ENCODE assay signal across 22 cellular contexts in the genomic region with DNA sequence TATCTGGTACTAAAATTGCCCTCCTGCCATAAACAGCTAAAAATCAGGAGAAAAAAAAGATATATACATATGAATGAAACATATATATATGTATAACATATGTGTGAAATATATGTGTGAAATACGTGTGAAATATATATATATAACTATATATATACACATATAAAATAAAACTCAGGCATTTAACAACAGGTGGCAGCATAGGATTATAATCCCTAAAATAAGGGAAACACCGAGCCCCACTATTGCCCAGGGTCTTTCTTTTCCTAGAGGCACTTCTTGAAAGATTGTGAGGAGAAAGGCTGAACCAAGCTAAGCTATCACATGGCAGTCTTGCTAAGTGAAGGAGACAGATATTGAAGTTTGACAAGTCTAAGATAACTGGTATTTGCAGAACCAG.
DNase-seq lines count a peak whose midpoint lies in the region; ATAC-seq and TF ChIP-seq lines count a peak whose summit lies in the region.
"Had no signal": no experiment of that assay in that cellular context is flagged by ENCODE, and none has a peak within 500 bp of the region (broad histone marks: within the 10 kb centered on the region; RNA-seq: fewer than 3 reads in every experiment).

No MANE protein-coding gene starts in this region.

- H3K4me1 ChIP-seq in OCI-LY3 (ENCODE audit: low read length): peaks cover 9% of the 10 kb centered on the region
- H3K4me1 ChIP-seq: body of pancreas, HAP-1, suprapubic skin had no signal

- peak; percentile 17 for TF ChIP-seq CTCF in CD4-positive, alpha-beta T cell (IDR thresholded peaks at IDR 0.05)
- peak; percentile 30; the same call in 1 of the 2 replicates for TF ChIP-seq CTCF in OCI-LY3 (IDR thresholded peaks at IDR 0.05; ENCODE audit: low read depth, low read length)
- no peak for TF ChIP-seq CTCF in foreskin fibroblast (IDR thresholded peaks at IDR 0.05; ENCODE audit: low read depth, low read length)
- TF ChIP-seq CTCF in Calu3 (IDR thresholded peaks at IDR 0.05; ENCODE audit: unreplicated experiment): no peak

- intact Hi-C loops in CD4-positive, alpha-beta T cell (cut with DNase I, micrococcal nuclease): loop anchor here in 1 of 2 experiments (10.0 kb wide), 1 partner anchor 1235 kb away; no protein-coding TSS in a partner anchor
- intact Hi-C loops in Calu3 (cut with micrococcal nuclease; ENCODE audit: unreplicated experiment): no loop called here

- no peaks in the 10 kb centered on the region for H3K9me3 ChIP-seq in CD4-positive, alpha-beta T cell (ENCODE audit: control insufficient read depth, low read length)
- H3K9me3 ChIP-seq in OCI-LY3 (ENCODE audit: insufficient read depth, low read length): no peaks in the 10 kb centered on the region
- H3K9me3 ChIP-seq: body of pancreas, neutrophil, suprapubic skin had no signal

- H3K9me3 Mint-ChIP-seq in CD4-positive, alpha-beta T cell: peaks cover 2% of the 10 kb centered on the region
- peaks cover 6% of the 10 kb centered on the region for H3K9me3 Mint-ChIP-seq in Calu3 (ENCODE audit: low read depth, unreplicated experiment)
- no peaks in the 10 kb centered on the region for H3K9me3 Mint-ChIP-seq in activated CD8-positive, alpha-beta memory T cell treated with anti-CD3 and anti-CD28 coated beads, Interleukin-2, amount 10 ng/mL, durations not matched to agents 7 days and 5 days (ENCODE audit: low read depth)
- H3K9me3 Mint-ChIP-seq: dendritic cell treated with granulocyte-macrophage colony-stimulating factor and Interleukin-4, amounts not matched to agents 40 ng/mL and 50 ng/mL, for 4 days had no signal

- H2AFZ ChIP-seq in OCI-LY3 (ENCODE audit: low read depth, low read length): no peak overlapping the region

- H3K27me3 ChIP-seq in CD4-positive, alpha-beta T cell (ENCODE audit: control insufficient read depth, insufficient read depth, low read length): peaks cover 3% of the 10 kb centered on the region
- no peaks in the 10 kb centered on the region for H3K27me3 ChIP-seq in H7 (ENCODE audit: control insufficient read depth, insufficient read depth, low read length)
- H3K27me3 ChIP-seq in OCI-LY3 (ENCODE audit: low read depth, low read length): peaks cover 6% of the 10 kb centered on the region; the same call in 1 of the 2 replicates
- H3K27me3 ChIP-seq: body of pancreas, neutrophil had no signal

- H3K4me1 Mint-ChIP-seq in CD4-positive, alpha-beta T cell (ENCODE audit: low read depth): no peaks in the 10 kb centered on the region
- peaks cover 9% of the 10 kb centered on the region for H3K4me1 Mint-ChIP-seq in Calu3 (ENCODE audit: low read depth, unreplicated experiment)
- peaks cover 3% of the 10 kb centered on the region for H3K4me1 Mint-ChIP-seq in activated CD8-positive, alpha-beta memory T cell treated with anti-CD3 and anti-CD28 coated beads, Interleukin-2, amount 10 ng/mL, durations not matched to agents 7 days and 5 days

- ATAC-seq in CD4-positive, alpha-beta T cell (ENCODE audit: poor library complexity): no peak
- peak; percentile 57 for ATAC-seq in left lobe of liver
- ATAC-seq in activated CD8-positive, alpha-beta memory T cell treated with anti-CD3 and anti-CD28 coated beads, Interleukin-2, amount 10 ng/mL, durations not matched to agents 7 days and 5 days: no peak
- ATAC-seq: activated CD4-positive, alpha-beta T cell treated with anti-CD3 and anti-CD28 coated beads for 36 hours; body of pancreas; sciatic nerve had no signal

- H3K79me2 ChIP-seq in OCI-LY3 (ENCODE audit: low read length): no peaks in the 10 kb centered on the region

- peaks cover 11% of the 10 kb centered on the region for H3K27me3 Mint-ChIP-seq in CD4-positive, alpha-beta T cell
- no peaks in the 10 kb centered on the region for H3K27me3 Mint-ChIP-seq in Calu3 (ENCODE audit: unreplicated experiment)
- H3K27me3 Mint-ChIP-seq in activated CD8-positive, alpha-beta memory T cell treated with anti-CD3 and anti-CD28 coated beads, Interleukin-2, amount 10 ng/mL, durations not matched to agents 7 days and 5 days: peaks cover 14% of the 10 kb centered on the region
- H3K27me3 Mint-ChIP-seq: dendritic cell treated with granulocyte-macrophage colony-stimulating factor and Interleukin-4, amounts not matched to agents 40 ng/mL and 50 ng/mL, for 4 days had no signal

- no peak overlapping the region for H3K27ac Mint-ChIP-seq in CD4-positive, alpha-beta T cell
- no peak overlapping the region for H3K27ac Mint-ChIP-seq in Calu3 (ENCODE audit: unreplicated experiment)
- H3K27ac Mint-ChIP-seq in activated CD8-positive, alpha-beta memory T cell treated with anti-CD3 and anti-CD28 coated beads, Interleukin-2, amount 10 ng/mL, durations not matched to agents 7 days and 5 days: no peak overlapping the region
- H3K27ac Mint-ChIP-seq: activated CD4-positive, alpha-beta T cell treated with anti-CD3 and anti-CD28 coated beads for 36 hours; activated naive CD4-positive, alpha-beta T cell treated with anti-CD3 and anti-CD28 coated beads, Interleukin-2, amount 50 U/mL, for 24 hours had no signal

- POLR2A ChIA-PET in CD4-positive, alpha-beta T cell (lab: Charles Lee): no interaction called here

- H3K4me2 ChIP-seq in OCI-LY3 (ENCODE audit: low read length): no peak overlapping the region

- H3K27ac ChIP-seq in CD4-positive, alpha-beta T cell (ENCODE audit: low read depth, low read length): no peak overlapping the region
- H3K27ac ChIP-seq in OCI-LY3 (ENCODE audit: low read length): no peak overlapping the region
- H3K27ac ChIP-seq: body of pancreas, neutrophil, suprapubic skin had no signal

- H4K20me1 ChIP-seq in OCI-LY3 (ENCODE audit: insufficient read depth, low read length): no peaks in the 10 kb centered on the region

- no peak for DNase-seq in CD4-positive, alpha-beta T cell
- DNase-seq in H7: peak; percentile 25
- DNase-seq in left lobe of liver (ENCODE audit: low spot score): no peak
- no peak for DNase-seq in foreskin fibroblast
- no peak for DNase-seq in Calu3
- no peak for DNase-seq in activated CD8-positive, alpha-beta memory T cell treated with anti-CD3 and anti-CD28 coated beads, Interleukin-2, amount 10 ng/mL, durations not matched to agents 7 days and 5 days
- DNase-seq: activated CD4-positive, alpha-beta T cell treated with anti-CD3 and anti-CD28 coated beads for 36 hours; body of pancreas; glutamatergic neuron; NCI-H1417 treated with DMSO at 0.1 percent for 48 hours; NCI-H510A; SHP77 treated with DMSO at 0.1 percent for 48 hours; stimulated activated CD4-positive, alpha-beta T cell treated with anti-CD3 and anti-CD28 coated beads, Interleukin-1b, Interleukin-23, amount 100 ng/mL, for 48 hours; T-helper 9 cell had no signal

- H3K9ac ChIP-seq in OCI-LY3 (ENCODE audit: low read length): no peak overlapping the region

- no peaks in the 10 kb centered on the region for H3K36me3 Mint-ChIP-seq in CD4-positive, alpha-beta T cell (ENCODE audit: low read depth)
- H3K36me3 Mint-ChIP-seq in Calu3 (ENCODE audit: insufficient read depth, unreplicated experiment): no peaks in the 10 kb centered on the region
- peaks cover 3% of the 10 kb centered on the region for H3K36me3 Mint-ChIP-seq in activated CD8-positive, alpha-beta memory T cell treated with anti-CD3 and anti-CD28 coated beads, Interleukin-2, amount 10 ng/mL, durations not matched to agents 7 days and 5 days
- H3K36me3 Mint-ChIP-seq: CD14-positive monocyte had no signal

- no TSS peak for BruUV-seq in Calu3 (replicated peaks; lab: Mats Ljungman, UMichigan)

- no peak overlapping the region for H3K4me3 ChIP-seq in H7 (ENCODE audit: insufficient read depth, low read depth, low read length)
- no peak overlapping the region for H3K4me3 ChIP-seq in OCI-LY3 (ENCODE audit: low read length)
- no peak overlapping the region for H3K4me3 ChIP-seq in foreskin fibroblast (ENCODE audit: low read depth in 1 of 2, low read length in 2 of 2)
- H3K4me3 ChIP-seq: body of pancreas, HAP-1, suprapubic skin had no signal

- CTCF ChIA-PET in CD4-positive, alpha-beta T cell (lab: Charles Lee): interaction anchor here (0.9 to 1.0 kb wide), 2 partner anchors 12 to 27 kb away, joined by 3 read pairs; no protein-coding TSS in a partner anchor
- CTCF ChIA-PET in Calu3 (lab: Charles Lee): interaction anchor here (1.2 kb wide), 1 partner anchor 207 kb away, joined by 3 read pairs; no protein-coding TSS in a partner anchor
- CTCF ChIA-PET in activated CD8-positive, alpha-beta memory T cell treated with anti-CD3 and anti-CD28 coated beads, Interleukin-2, amount 10 ng/mL, durations not matched to agents 7 days and 5 days (lab: Charles Lee): interaction anchor here (1.0 to 2.7 kb wide), 8 partner anchors 12 to 501 kb away, joined by 3 to 12 read pairs (median 4); no protein-coding TSS in a partner anchor

- no peak overlapping the region for H3K4me3 Mint-ChIP-seq in CD4-positive, alpha-beta T cell
- no peak overlapping the region for H3K4me3 Mint-ChIP-seq in Calu3 (ENCODE audit: low read depth, unreplicated experiment)
- no peak overlapping the region for H3K4me3 Mint-ChIP-seq in activated CD8-positive, alpha-beta memory T cell treated with anti-CD3 and anti-CD28 coated beads, Interleukin-2, amount 10 ng/mL, durations not matched to agents 7 days and 5 days
- H3K4me3 Mint-ChIP-seq: activated CD4-positive, alpha-beta T cell treated with anti-CD3 and anti-CD28 coated beads for 36 hours; activated naive CD4-positive, alpha-beta T cell treated with anti-CD3 and anti-CD28 coated beads, Interleukin-2, amount 50 U/mL, for 24 hours; CD14-positive monocyte; dendritic cell treated with granulocyte-macrophage colony-stimulating factor and Interleukin-4, amounts not matched to agents 40 ng/mL and 50 ng/mL, for 4 days had no signal

- H3K36me3 ChIP-seq in H7 (replicated peaks; ENCODE audit: control insufficient read depth, insufficient read depth, low read length) (no peaks in the 10 kb centered on the region), OCI-LY3 (replicated peaks; ENCODE audit: low read depth, low read length) (no peaks in the 10 kb centered on the region)
- H3K36me3 ChIP-seq: HAP-1, neutrophil, suprapubic skin had no signal

Comparison
In these comparisons a context has a peak if more than half of its experiments do, and no peak if none do; other contexts are left out.
1. CTCF ChIP-seq: peak in CD4-positive, alpha-beta T cell (single experiment) and OCI-LY3 (single experiment); none in foreskin fibroblast (single experiment) and Calu3 (single experiment).